In genomic region chr17:63675231-63675606, GRCh38 we compare ENCODE assay signal across 11 cellular contexts. TPM values are rescaled to one million over a fixed set of nuclear protein-coding genes. Genes with fewer than 3 reads are reported as not detected.
DNase-seq lines count a peak whose midpoint lies in the region; ATAC-seq and TF ChIP-seq lines count a peak whose summit lies in the region.
"Had no signal": no experiment of that assay in that cellular context is flagged by ENCODE, and none has a peak within 500 bp of the region (broad histone marks: within the 10 kb centered on the region; RNA-seq: fewer than 3 reads in every experiment).

No MANE protein-coding gene starts in this region.

- H3K9me3 Mint-ChIP-seq in glutamatergic neuron (ENCODE audit: unreplicated experiment) = no peaks in the 10 kb centered on the region

- H3K36me3 ChIP-seq in colonic mucosa (no peaks in the 10 kb centered on the region), right lobe of liver (peaks cover 0 to 2% (median 0%) of the 10 kb centered on the region in 4 donors), thyroid gland (peaks cover 2 to 6% of the 10 kb centered on the region in 2 donors), OCI-LY7 (ENCODE audit: insufficient read depth, low read length) (no peaks in the 10 kb centered on the region; the same call in 1 of the 2 replicates)

- H3K9me3 ChIP-seq in colonic mucosa (no peaks in the 10 kb centered on the region), right lobe of liver (no peaks in the 10 kb centered on the region), thyroid gland (no peaks in the 10 kb centered on the region), OCI-LY7 (ENCODE audit: low read length) (no peaks in the 10 kb centered on the region)
- H3K9me3 ChIP-seq: SJSA1 had no signal

- H3K27me3 ChIP-seq in colonic mucosa (no peaks in the 10 kb centered on the region), right lobe of liver (no peaks in the 10 kb centered on the region), thyroid gland (no peaks in the 10 kb centered on the region)
- H3K27me3 ChIP-seq: SJSA1 had no signal

- TF ChIP-seq CTCF in colonic mucosa (IDR thresholded peaks at IDR 0.05) (no peak), right lobe of liver (IDR thresholded peaks at IDR 0.05) (no peak), thyroid gland (IDR thresholded peaks at IDR 0.05) (no peak), OCI-LY7 (conservative IDR thresholded peaks at IDR 0.05; ENCODE audit: low read length) (no peak), glutamatergic neuron (IDR thresholded peaks at IDR 0.05; ENCODE audit: partially characterized antibody, unreplicated experiment) (no peak)

- peak overlapping the region; percentile 95 for H3K27ac ChIP-seq in colonic mucosa
- peak overlapping the region; percentile 48 to 61 (median 52) for H3K27ac ChIP-seq in right lobe of liver
- H3K27ac ChIP-seq in thyroid gland = peak overlapping the region; percentile 58 to 76 (median 63)
- no peak overlapping the region for H3K27ac ChIP-seq in OCI-LY7 (ENCODE audit: low read depth, low read length, poor library complexity, severe bottlenecking)

- H3K4me2 ChIP-seq in OCI-LY7 (ENCODE audit: low read length) = no peak overlapping the region

- peaks cover 10% of the 10 kb centered on the region for H3K4me1 Mint-ChIP-seq in glutamatergic neuron (ENCODE audit: low read depth, unreplicated experiment)

- peak overlapping the region; percentile 51 to 66 for H3K9ac ChIP-seq in colonic mucosa (ENCODE audit: low read depth in 2 of 2, low read length in 2 of 2)

- CTCF ChIA-PET in OCI-LY7 (lab: Charles Lee; ENCODE audit: unreplicated experiment) = no interaction called here

- H3K4me3 Mint-ChIP-seq in glutamatergic neuron (ENCODE audit: unreplicated experiment) = no peak overlapping the region

- POLR2A ChIA-PET in OCI-LY7 (lab: Charles Lee) = interaction anchor here (1.4 to 1.9 kb wide), 2 partner anchors 10 to 14 kb away, joined by 4 to 14 read pairs; no protein-coding TSS in a partner anchor

- H3K79me2 ChIP-seq in OCI-LY7 (ENCODE audit: insufficient read depth, low read depth, low read length) = no peaks in the 10 kb centered on the region

- no peaks in the 10 kb centered on the region for H4K20me1 ChIP-seq in OCI-LY7 (ENCODE audit: insufficient read depth, low read length)

- TF ChIP-seq POLR2A in right lobe of liver (IDR thresholded peaks at IDR 0.05) (no peak), thyroid gland (IDR thresholded peaks at IDR 0.05) (no peak)

- intact Hi-C loops in colonic mucosa (cut with DNase I) = no loop called here
- intact Hi-C loops in right lobe of liver (cut with DNase I) = no loop called here
- intact Hi-C loops in thyroid gland (cut with DNase I) = no loop called here
- intact Hi-C loops in OCI-LY7 (cut with micrococcal nuclease; ENCODE audit: unreplicated experiment) = no loop called here

- no peaks in the 10 kb centered on the region for H3K9me2 ChIP-seq in OCI-LY7 (ENCODE audit: insufficient read depth, low read length)

- no peaks in the 10 kb centered on the region for H3K36me3 Mint-ChIP-seq in glutamatergic neuron (ENCODE audit: unreplicated experiment)

- no peaks in the 10 kb centered on the region for H3K27me3 Mint-ChIP-seq in glutamatergic neuron (ENCODE audit: unreplicated experiment)

- ATAC-seq in right lobe of liver = peak; percentile 56 to 69 (median 58)

- BruUV-seq in OCI-LY7 (replicated peaks; lab: Mats Ljungman, UMichigan) = no TSS peak

- H2AFZ ChIP-seq in OCI-LY7 (ENCODE audit: low read length) = no peak overlapping the region

- no peak overlapping the region for H3K27ac Mint-ChIP-seq in glutamatergic neuron (ENCODE audit: unreplicated experiment)

- peak overlapping the region; percentile 10 for H3K4me3 ChIP-seq in colonic mucosa
- H3K4me3 ChIP-seq in right lobe of liver = no peak overlapping the region
- H3K4me3 ChIP-seq in thyroid gland (replicated peaks in 1 of 3) = no peak overlapping the region
- no peak overlapping the region for H3K4me3 ChIP-seq in OCI-LY7 (ENCODE audit: low read depth, low read length, poor library complexity, severe bottlenecking)
- H3K4me3 ChIP-seq: SJSA1 had no signal

- WGBS in right lobe of liver (ENCODE audit: insufficient coverage, low coverage, low lambda C conversion rate, missing lambda C conversion rate) = 53% methylated on average over 3 of the region's 4 CpGs
- WGBS in thyroid gland, 2 donors = 33 to 43% methylated on average over 4 of the region's 4 CpGs

- DNase-seq in NCI-H146 treated with DMSO at 0.1 percent for 48 hours (lab: John Stamatoyannopoulos, UW; ENCODE audit: unreplicated experiment) (peak; percentile 26), colonic mucosa (no peak), right lobe of liver (no peak), thyroid gland (no peak), OCI-LY7 (ENCODE audit: low spot score) (no peak), NCI-H2227 treated with DMSO at 0.1 percent for 48 hours (lab: John Stamatoyannopoulos, UW) (no peak), glutamatergic neuron (no peak), NCI-H345 (lab: John Stamatoyannopoulos, UW) (no peak)
- DNase-seq: HCEC 1CT, Karpas-422 had no signal

- peaks cover 11% of the 10 kb centered on the region for H3K4me1 ChIP-seq in colonic mucosa
- peaks cover 0 to 22% (median 8%) of the 10 kb centered on the region in 4 donors for H3K4me1 ChIP-seq in right lobe of liver
- peaks cover 17 to 38% of the 10 kb centered on the region in 2 donors for H3K4me1 ChIP-seq in thyroid gland
- H3K4me1 ChIP-seq in OCI-LY7 (ENCODE audit: insufficient read depth, low read length, poor library complexity, severe bottlenecking) = no peaks in the 10 kb centered on the region

RNA-seq across cellular contexts. Expression of gene LIMD2, which starts 24.7 kb away (rescaled TPM):
- total RNA-seq in colonic mucosa (1 to 10 TPM; 3.6 to 5.6 TPM), right lobe of liver (1 to 10 TPM; 2.8 to 9.4 (median 5.2) TPM), thyroid gland (10 to 100 TPM in 1 of 4 donors, 1 to 10 TPM in 3; 3.9 to 10.7 (median 7.2) TPM), OCI-LY7 (2022) (286 and 306 TPM in 2 replicates), glutamatergic neuron (ENCODE audit: unreplicated experiment) (311 TPM)
- total RNA-seq in OCI-LY7 (2014; rRNA removed; shearing (Covaris generic)) = 406 and 428 TPM in 2 replicates

RNA-seq across cellular contexts. Expression of gene MAP3K3, which starts 53.0 kb away (rescaled TPM):
- total RNA-seq in colonic mucosa (10 to 100 TPM; 13.4 to 15.5 TPM), right lobe of liver (10 to 100 TPM; 10.6 to 15.8 (median 13.0) TPM), thyroid gland (10 to 100 TPM; 38.6 to 68.0 (median 43.8) TPM), OCI-LY7 (2022) (28.6 and 29.0 TPM in 2 replicates), glutamatergic neuron (ENCODE audit: unreplicated experiment) (54.6 TPM)
- total RNA-seq in OCI-LY7 (2014; rRNA removed; shearing (Covaris generic)) = 16.5 and 26.0 TPM in 2 replicates

Comparison
In these comparisons a context has a peak if more than half of its experiments do, and no peak if none do; other contexts are left out.
1. RNA of gene LIMD2, which starts 24.7 kb away (total RNA-seq): 286 to 428 TPM in OCI-LY7 and 311 TPM in glutamatergic neuron (single experiment); 3.9 to 10.7 TPM in thyroid gland, 3.6 to 5.6 TPM in colonic mucosa and 2.8 to 9.4 TPM in right lobe of liver; every median in the first group is over 10 times any median in the second.